31 cellular contexts compared by ENCODE assay signal in the genomic region with DNA sequence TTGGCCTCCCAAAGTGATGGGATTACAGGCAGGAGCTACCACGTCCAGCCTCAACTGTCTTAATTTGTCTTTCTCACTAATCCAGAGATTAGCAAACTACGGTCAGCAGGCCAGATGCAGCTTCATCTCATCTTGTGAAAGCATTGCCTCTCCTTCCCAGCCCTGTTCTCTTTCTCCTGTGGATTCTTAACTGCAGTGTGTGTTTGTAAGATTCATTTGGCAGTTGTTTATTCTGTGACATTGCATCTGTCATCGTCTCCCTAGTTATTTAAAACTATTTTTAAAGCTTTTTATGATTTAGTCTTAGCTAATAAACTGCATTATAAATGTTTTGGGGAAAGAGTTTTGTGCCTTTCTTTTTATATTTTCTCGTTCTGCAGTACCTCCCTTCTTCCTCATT. TPM values are rescaled to one million over a fixed set of nuclear protein-coding genes. Genes with fewer than 3 reads are reported as not detected.
"Had no signal": no experiment of that assay in that cellular context is flagged by ENCODE, and none has a peak within 500 bp of the region (broad histone marks: within the 10 kb centered on the region; RNA-seq: fewer than 3 reads in every experiment).

No MANE protein-coding gene starts in this region.

- H3K27me3 Mint-ChIP-seq: activated B cell treated with CpG ODN at 0.5 μM for 24 hours; activated CD8-positive, alpha-beta T cell treated with anti-CD3 and anti-CD28 coated beads for 36 hours; activated naive CD8-positive, alpha-beta T cell treated with anti-CD3 and anti-CD28 coated beads, Interleukin-2, amount 10 ng/mL, durations not matched to agents 7 days and 5 days; activated T-helper 17 cell treated with anti-CD3 and anti-CD28 coated beads, Interleukin-2, amount 50 U/mL, for 72 hours; effector memory CD8-positive, alpha-beta T cell had no signal

- H3K36me3 Mint-ChIP-seq: activated naive CD4-positive, alpha-beta T cell treated with anti-CD3 and anti-CD28 coated beads, Interleukin-2, amount 50 U/mL, for 72 hours had no signal

- ATAC-seq: activated CD4-positive, CD25-positive, alpha-beta regulatory T cell treated with anti-CD3 and anti-CD28 coated beads, Interleukin-2, amount 50 U/mL, for 24 hours; activated CD8-positive, alpha-beta T cell treated with anti-CD3 and anti-CD28 coated beads for 36 hours; activated naive CD4-positive, alpha-beta T cell treated with anti-CD3 and anti-CD28 coated beads, Interleukin-2, amount 50 U/mL, for 72 hours; activated T-cell treated with anti-CD3 and anti-CD28 coated beads, Interleukin-2, amount 50 U/mL, for 4 hours; activated T-helper 17 cell treated with anti-CD3 and anti-CD28 coated beads, Interleukin-2, amount 50 U/mL, for 72 hours; effector memory CD8-positive, alpha-beta T cell; foreskin keratinocyte; gastrocnemius medialis; heart left ventricle had no signal

- H3K36me3 ChIP-seq: brain microvascular endothelial cell, esophagus squamous epithelium, gastrocnemius medialis, heart left ventricle had no signal

- H3K4me3 ChIP-seq: esophagus squamous epithelium, gastrocnemius medialis, heart left ventricle had no signal

- H3K4me3 Mint-ChIP-seq: activated B cell treated with CpG ODN at 0.5 μM for 24 hours; activated CD8-positive, alpha-beta T cell treated with anti-CD3 and anti-CD28 coated beads for 36 hours; activated naive CD4-positive, alpha-beta T cell treated with anti-CD3 and anti-CD28 coated beads for 36 hours; activated naive CD8-positive, alpha-beta T cell treated with anti-CD3 and anti-CD28 coated beads, Interleukin-2, amount 10 ng/mL, durations not matched to agents 7 days and 5 days; activated T-cell treated with anti-CD3 and anti-CD28 coated beads, Interleukin-2, amount 50 U/mL, for 4 hours; activated T-helper 17 cell treated with anti-CD3 and anti-CD28 coated beads, Interleukin-2, amount 50 U/mL, for 72 hours; effector memory CD8-positive, alpha-beta T cell had no signal

- H3K27ac Mint-ChIP-seq: activated B cell treated with CpG ODN at 0.5 μM for 24 hours; activated CD8-positive, alpha-beta T cell treated with anti-CD3 and anti-CD28 coated beads for 36 hours; activated naive CD4-positive, alpha-beta T cell treated with anti-CD3 and anti-CD28 coated beads for 36 hours; activated naive CD4-positive, alpha-beta T cell treated with anti-CD3 and anti-CD28 coated beads, Interleukin-2, amount 50 U/mL, for 72 hours; activated naive CD8-positive, alpha-beta T cell treated with anti-CD3 and anti-CD28 coated beads, Interleukin-2, amount 10 ng/mL, durations not matched to agents 7 days and 5 days; activated T-helper 17 cell treated with anti-CD3 and anti-CD28 coated beads, Interleukin-2, amount 50 U/mL, for 72 hours; effector memory CD8-positive, alpha-beta T cell had no signal

- H3K9me3 ChIP-seq: esophagus squamous epithelium, gastrocnemius medialis, heart left ventricle had no signal

- H3K27ac ChIP-seq: brain microvascular endothelial cell, foreskin keratinocyte, gastrocnemius medialis, heart left ventricle had no signal

- H3K27me3 ChIP-seq: brain microvascular endothelial cell, esophagus squamous epithelium, foreskin keratinocyte, gastrocnemius medialis, heart left ventricle had no signal

- H3K4me1 Mint-ChIP-seq: activated T-helper 17 cell treated with anti-CD3 and anti-CD28 coated beads, Interleukin-2, amount 50 U/mL, for 72 hours had no signal

- DNase-seq: activated B cell treated with CpG ODN at 0.5 μM for 24 hours; activated CD4-positive, alpha-beta T cell treated with anti-CD3 and anti-CD28 coated beads for 48 hours; activated CD4-positive, alpha-beta T cell treated with anti-CD3 and anti-CD28 coated beads, Interleukin-2, amount 50 U/mL, for 1 hour; activated CD4-positive, alpha-beta T cell treated with anti-CD3 and anti-CD28 coated beads, Interleukin-2, amount 50 U/mL, for 48 hours; activated CD8-positive, alpha-beta memory T cell treated with anti-CD3 and anti-CD28 coated beads for 24 hours; activated CD8-positive, alpha-beta T cell treated with anti-CD3 and anti-CD28 coated beads for 36 hours; activated effector memory CD4-positive, alpha-beta T cell treated with Interleukin-2 at 50 U/mL for 16 hours; activated gamma-delta T cell treated with Interleukin-2 at 50 U/mL for 16 hours; activated naive CD4-positive, alpha-beta T cell treated with anti-CD3 and anti-CD28 coated beads for 36 hours; activated naive CD8-positive, alpha-beta T cell treated with anti-CD3 and anti-CD28 coated beads, Interleukin-2, amount 10 ng/mL, durations not matched to agents 7 days and 5 days; activated T-cell treated with anti-CD3 and anti-CD28 coated beads, Interleukin-2, amount 50 U/mL, for 4 hours; amniotic stem cell; anterior cingulate cortex; brain microvascular endothelial cell; cortex of kidney; dermis blood vessel endothelial cell; effector CD4-positive, alpha-beta T cell; effector memory CD8-positive, alpha-beta T cell; esophagus squamous epithelium; foreskin keratinocyte; gastrocnemius medialis; glutamatergic neuron; heart left ventricle; T-helper 2 cell had no signal

- H3K9me3 Mint-ChIP-seq: activated B cell treated with CpG ODN at 0.5 μM for 24 hours; activated CD8-positive, alpha-beta T cell treated with anti-CD3 and anti-CD28 coated beads for 36 hours; activated naive CD4-positive, alpha-beta T cell treated with anti-CD3 and anti-CD28 coated beads for 36 hours; activated naive CD4-positive, alpha-beta T cell treated with anti-CD3 and anti-CD28 coated beads, Interleukin-2, amount 50 U/mL, for 72 hours; activated naive CD8-positive, alpha-beta T cell treated with anti-CD3 and anti-CD28 coated beads, Interleukin-2, amount 10 ng/mL, durations not matched to agents 7 days and 5 days; activated T-cell treated with anti-CD3 and anti-CD28 coated beads, Interleukin-2, amount 50 U/mL, for 4 hours; activated T-helper 17 cell treated with anti-CD3 and anti-CD28 coated beads, Interleukin-2, amount 50 U/mL, for 72 hours; effector memory CD8-positive, alpha-beta T cell had no signal

RNA-seq across cellular contexts. Expression of gene CHRDL2, which starts 46.7 kb away (rescaled TPM):
- total RNA-seq: activated B cell treated with CpG ODN at 0.5 μM for 24 hours; activated CD8-positive, alpha-beta T cell treated with anti-CD3 and anti-CD28 coated beads for 36 hours; activated naive CD4-positive, alpha-beta T cell treated with anti-CD3 and anti-CD28 coated beads for 36 hours; activated naive CD4-positive, alpha-beta T cell treated with anti-CD3 and anti-CD28 coated beads, Interleukin-2, amount 50 U/mL, for 72 hours; activated naive CD8-positive, alpha-beta T cell treated with anti-CD3 and anti-CD28 coated beads, Interleukin-2, amount 10 ng/mL, durations not matched to agents 7 days and 5 days; activated T-cell treated with anti-CD3 and anti-CD28 coated beads, Interleukin-2, amount 50 U/mL, for 4 hours; activated T-helper 17 cell treated with anti-CD3 and anti-CD28 coated beads, Interleukin-2, amount 50 U/mL, for 72 hours; astrocyte; bronchial epithelial cell; chondrocyte; foreskin keratinocyte; T-helper 1 cell treated with Interleukin-12 subunit alpha and Interleukin-12 subunit beta and Interleukin-4 antibody, amounts not matched to agents 30 ng/mL and 1 ng/mL, for 36 hours had no signal
- polyA plus RNA-seq: foreskin keratinocyte had no signal
